In the genomic region with DNA sequence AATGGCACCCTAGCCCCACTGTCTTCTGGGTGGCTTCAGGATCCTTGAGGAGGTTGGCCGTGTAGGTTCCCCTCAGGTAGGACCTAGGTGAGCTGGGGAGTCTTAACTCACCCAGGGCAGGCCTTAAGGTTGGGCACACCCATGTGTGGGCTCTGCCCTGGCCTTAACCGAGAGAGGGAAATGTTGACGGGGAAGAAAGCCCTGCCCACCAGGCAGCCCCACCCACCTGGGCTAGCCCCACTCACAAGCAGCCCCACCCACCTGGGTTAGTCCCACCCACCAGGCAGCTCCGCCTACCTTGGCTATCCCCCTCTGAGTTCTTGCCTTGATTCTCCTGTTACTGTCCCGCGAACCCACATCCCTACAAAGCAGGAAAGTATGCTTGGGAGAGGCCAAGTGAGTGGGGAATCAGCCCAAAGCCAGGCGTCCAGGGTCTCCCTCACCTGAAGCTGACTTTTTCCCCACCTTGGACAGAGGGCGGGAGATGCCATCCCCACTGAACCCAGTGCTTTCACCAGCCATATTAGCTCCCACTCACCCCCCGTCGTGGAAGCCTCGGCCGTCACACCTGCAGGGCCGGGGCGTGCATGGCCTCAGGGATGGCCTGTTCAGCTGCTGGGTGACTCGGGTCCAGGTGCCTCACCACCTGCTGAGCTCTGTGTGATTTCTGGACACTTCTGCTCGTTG, we compare ENCODE assay signal across 9 cellular contexts. TPM values are rescaled to one million over a fixed set of nuclear protein-coding genes. Genes with fewer than 3 reads are reported as not detected.
DNase-seq lines count a peak whose midpoint lies in the region; ATAC-seq and TF ChIP-seq lines count a peak whose summit lies in the region.
"Had no signal": no experiment of that assay in that cellular context is flagged by ENCODE, and none has a peak within 500 bp of the region (broad histone marks: within the 10 kb centered on the region; RNA-seq: fewer than 3 reads in every experiment).

A gene (plus strand): TSS at position 337 of the 687 bp plus-strand sequence. CDS start 1,200 bp downstream, outside the sequence.

- TF ChIP-seq POLR2A in NB4 (IDR thresholded peaks at IDR 0.05; ENCODE audit: extremely low read depth, insufficient read length) (no peak), ovary (IDR thresholded peaks at IDR 0.05) (no peak)

- H3K27me3 ChIP-seq in ovary = no peaks in the 10 kb centered on the region

- TF ChIP-seq EP300 in ovary (IDR thresholded peaks at IDR 0.05) = no peak

- no peaks in the 10 kb centered on the region for H3K27me3 Mint-ChIP-seq in activated naive CD4-positive, alpha-beta T cell treated with anti-CD3 and anti-CD28 coated beads, Interleukin-2, amount 50 U/mL, for 24 hours

- TF ChIP-seq CTCF in GM10266 (IDR thresholded peaks at IDR 0.05; ENCODE audit: control insufficient read depth, insufficient read depth, low read depth, missing control alignments) (no peak), NB4 (IDR thresholded peaks at IDR 0.05; ENCODE audit: low read depth, low read length) (no peak), ovary (IDR thresholded peaks at IDR 0.05) (no peak)

- H3K36me3 ChIP-seq in ovary = no peaks in the 10 kb centered on the region
- H3K36me3 ChIP-seq: thoracic aorta had no signal

- H3K4me3 ChIP-seq in NB4 (ENCODE audit: low read depth, low read length) = no peak within 1 kb of the TSS
- H3K4me3 ChIP-seq in ovary = no peak within 1 kb of the TSS
- H3K4me3 ChIP-seq: thoracic aorta had no signal

- DNase-seq in GM10266 (ENCODE audit: extremely low spot score) (peak; percentile 72), NB4 (ENCODE audit: low read depth) (peak; percentile 74), lung microvascular endothelial cell (ENCODE audit: low read depth in 2 of 2) (peak; percentile 83 to 85), NCI-H446 (lab: John Stamatoyannopoulos, UW) (no peak), hippocampal formation (lab: John Stamatoyannopoulos, UW) (no peak), ovary (no peak)

- H3K4me1 ChIP-seq in ovary (ENCODE audit: insufficient read depth) = no peaks in the 10 kb centered on the region

- peak within 1 kb of the TSS; percentile 66 for H3K27ac Mint-ChIP-seq in activated naive CD4-positive, alpha-beta T cell treated with anti-CD3 and anti-CD28 coated beads, Interleukin-2, amount 50 U/mL, for 24 hours

- H3K4me1 Mint-ChIP-seq in activated naive CD4-positive, alpha-beta T cell treated with anti-CD3 and anti-CD28 coated beads, Interleukin-2, amount 50 U/mL, for 24 hours = peaks cover 43% of the 10 kb centered on the region

- intact Hi-C loops in ovary (cut with DNase I) = no loop called here

- no peak for ATAC-seq in HG02678 (IDR thresholded peaks at IDR 0.05; ENCODE audit: unreplicated experiment)

- no peaks in the 10 kb centered on the region for H3K36me3 Mint-ChIP-seq in activated naive CD4-positive, alpha-beta T cell treated with anti-CD3 and anti-CD28 coated beads, Interleukin-2, amount 50 U/mL, for 24 hours

- no peak within 1 kb of the TSS for H3K27ac ChIP-seq in ovary
- H3K27ac ChIP-seq: thoracic aorta had no signal

- H3K9me3 Mint-ChIP-seq in activated naive CD4-positive, alpha-beta T cell treated with anti-CD3 and anti-CD28 coated beads, Interleukin-2, amount 50 U/mL, for 24 hours = no peaks in the 10 kb centered on the region

- no peak within 1 kb of the TSS for H3K4me3 Mint-ChIP-seq in activated naive CD4-positive, alpha-beta T cell treated with anti-CD3 and anti-CD28 coated beads, Interleukin-2, amount 50 U/mL, for 24 hours

- WGBS in ovary, 3 donors = 81 to 89% (median 85%) methylated on average over 16 of the region's 16 CpGs

- peaks cover 0 to 4% of the 10 kb centered on the region in 2 donors for H3K9me3 ChIP-seq in ovary
- H3K9me3 ChIP-seq: thoracic aorta had no signal

RNA-seq across cellular contexts. Expression of the gene that starts here (rescaled TPM):
- 0.44 TPM in 1 of 2 replicates, not detected in the other for total RNA-seq in lung microvascular endothelial cell
- total RNA-seq in ovary = under 1 TPM in 5 of 7 donors, not detected in 2; 0.12 to 0.79 (median 0.66) TPM
- under 1 TPM in 1 of 2 donors, not detected in 1; 0.21 TPM for polyA plus RNA-seq in ovary

Comparison
In these comparisons a context has a peak if more than half of its experiments do, and no peak if none do; other contexts are left out.
1. Peak in DNase-seq in lung microvascular endothelial cell; RNA of the gene not detected or under 1 TPM.
2. DNase-seq: peak in GM10266 (single experiment) and NB4 (single experiment); none in NCI-H446 (0 of 2), hippocampal formation (0 of 2) and ovary (0 of 5).